16 cellular contexts compared by ENCODE assay signal in the genomic region with DNA sequence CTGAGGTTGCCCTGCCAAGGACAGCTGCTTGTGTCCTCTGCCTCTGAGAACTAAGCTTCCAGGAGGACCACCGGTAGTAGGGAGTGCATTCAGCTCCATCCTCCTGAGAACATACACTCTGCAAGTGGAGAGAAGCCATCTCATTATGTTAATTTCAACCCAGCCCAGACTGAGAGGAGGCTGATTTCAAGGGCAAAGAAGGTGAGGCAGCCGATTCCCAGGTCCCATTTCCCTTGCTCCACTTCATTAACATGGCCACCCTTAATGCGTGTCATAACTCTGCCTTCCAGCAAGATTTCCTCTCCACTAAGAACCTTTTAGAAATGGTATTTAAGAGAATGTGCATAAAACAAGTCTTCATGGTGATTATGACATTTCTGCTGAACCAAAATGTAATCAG.
DNase-seq lines count a peak whose midpoint lies in the region; ATAC-seq, FAIRE-seq and TF ChIP-seq lines count a peak whose summit lies in the region.
"Had no signal": no experiment of that assay in that cellular context is flagged by ENCODE, and none has a peak within 500 bp of the region (broad histone marks: within the 10 kb centered on the region; RNA-seq: fewer than 3 reads in every experiment).

No MANE protein-coding gene starts in this region.

- no peak for TF ChIP-seq POLR2A in gastroesophageal sphincter (IDR thresholded peaks at IDR 0.05)
- no peak for TF ChIP-seq POLR2A in GM12891 (IDR thresholded peaks at IDR 0.05; ENCODE audit: low read depth, low read length)

- H3K27ac ChIP-seq in gastroesophageal sphincter: peak overlapping the region in 3 of 4 donors; percentile 3 to 32 (median 15)
- H3K27ac ChIP-seq: KMS-11, Peyer's patch had no signal

- H3K36me3 Mint-ChIP-seq in osteocyte (ENCODE audit: unreplicated experiment): no peaks in the 10 kb centered on the region
- H3K36me3 Mint-ChIP-seq: naive B cell; stimulated activated naive B cell treated with anti-CD40 and anti-IgM and Interleukin-4, amounts not matched to agents 10 μg/mL and 1 μg/mL and 100 μg/mL, for 72 hours had no signal

- H3K27me3 ChIP-seq in adipocyte (replicated peaks; ENCODE audit: control insufficient read depth, insufficient read depth, low read length): no peaks in the 10 kb centered on the region
- H3K27me3 ChIP-seq in gastroesophageal sphincter: no peaks in the 10 kb centered on the region
- H3K27me3 ChIP-seq: esophagus muscularis mucosa, Peyer's patch had no signal

- H3K9me3 ChIP-seq in adipocyte (ENCODE audit: control insufficient read depth, low read length): no peaks in the 10 kb centered on the region
- no peaks in the 10 kb centered on the region for H3K9me3 ChIP-seq in gastroesophageal sphincter
- H3K9me3 ChIP-seq: esophagus muscularis mucosa, Peyer's patch had no signal

- WGBS in gastroesophageal sphincter (ENCODE audit: low coverage in 1 of 2), 2 donors: 40 to 81% methylated on average over 2 to 3 of the region's 3 CpGs

- peak overlapping the region; percentile 93 for H3K27ac Mint-ChIP-seq in osteocyte (ENCODE audit: unreplicated experiment)
- H3K27ac Mint-ChIP-seq: naive B cell; stimulated activated naive B cell treated with anti-CD40 and anti-IgM and Interleukin-4, amounts not matched to agents 10 μg/mL and 1 μg/mL and 100 μg/mL, for 72 hours had no signal

- no peak for FAIRE-seq in GM12891 (lab: Jason Lieb, UNC)

- no peaks in the 10 kb centered on the region for H3K9me3 Mint-ChIP-seq in osteocyte (ENCODE audit: unreplicated experiment)
- H3K9me3 Mint-ChIP-seq: stimulated activated naive B cell treated with anti-CD40 and anti-IgM and Interleukin-4, amounts not matched to agents 10 μg/mL and 1 μg/mL and 100 μg/mL, for 72 hours had no signal

- peaks cover 33% of the 10 kb centered on the region for H3K4me1 ChIP-seq in adipocyte (ENCODE audit: control insufficient read depth, insufficient read depth, low read length)
- H3K4me1 ChIP-seq in gastroesophageal sphincter: peaks cover 0 to 29% (median 0%) of the 10 kb centered on the region in 3 donors
- H3K4me1 ChIP-seq: Peyer's patch had no signal

- peak; percentile 14 for DNase-seq in AG09309 (ENCODE audit: low read depth)
- no peak for DNase-seq in adipocyte (ENCODE audit: low read depth)
- DNase-seq in osteocyte (ENCODE audit: extremely low spot score, unreplicated experiment): no peak
- DNase-seq in GM12891 (ENCODE audit: insufficient read length, low spot score): no peak
- DNase-seq: COR-L47; naive B cell; NCI-H1092; Peyer's patch; posterior cingulate gyrus; stimulated activated naive B cell treated with anti-CD40 and anti-IgM and Interleukin-4, amounts not matched to agents 10 μg/mL and 1 μg/mL and 100 μg/mL, for 72 hours had no signal

- H3K27me3 Mint-ChIP-seq in osteocyte (ENCODE audit: unreplicated experiment): no peaks in the 10 kb centered on the region

- no peak overlapping the region for H3K4me3 Mint-ChIP-seq in osteocyte (ENCODE audit: unreplicated experiment)
- H3K4me3 Mint-ChIP-seq: naive B cell; stimulated activated naive B cell treated with anti-CD40 and anti-IgM and Interleukin-4, amounts not matched to agents 10 μg/mL and 1 μg/mL and 100 μg/mL, for 72 hours had no signal

- no peak for TF ChIP-seq CTCF in AG09309 (IDR thresholded peaks at IDR 0.05; ENCODE audit: control insufficient read depth, insufficient read depth, low read depth, low read length, missing control alignments)
- TF ChIP-seq CTCF in gastroesophageal sphincter (IDR thresholded peaks at IDR 0.05): no peak
- no peak for TF ChIP-seq CTCF in osteocyte (IDR thresholded peaks at IDR 0.05)

- ATAC-seq in gastroesophageal sphincter: no peak
- ATAC-seq in HG03108 (IDR thresholded peaks at IDR 0.05; ENCODE audit: unreplicated experiment): no peak
- ATAC-seq in GM21381 (IDR thresholded peaks at IDR 0.05; ENCODE audit: unreplicated experiment): no peak
- no peak for ATAC-seq in GM18520 (IDR thresholded peaks at IDR 0.05; ENCODE audit: unreplicated experiment)
- ATAC-seq: stimulated activated naive B cell treated with anti-CD40 and anti-IgM and Interleukin-4, amounts not matched to agents 10 μg/mL and 1 μg/mL and 100 μg/mL, for 72 hours had no signal

- TF ChIP-seq EP300 in gastroesophageal sphincter (IDR thresholded peaks at IDR 0.05): no peak

- peak overlapping the region; percentile 47 for H3K9ac ChIP-seq in adipocyte (ENCODE audit: low read length)
- H3K9ac ChIP-seq: KMS-11 had no signal

- peaks cover 40% of the 10 kb centered on the region for H3K4me1 Mint-ChIP-seq in osteocyte (ENCODE audit: unreplicated experiment)
- H3K4me1 Mint-ChIP-seq: naive B cell had no signal

- H3K36me3 ChIP-seq in adipocyte (ENCODE audit: control insufficient read depth, insufficient read depth, low read length, severe bottlenecking): no peaks in the 10 kb centered on the region
- H3K36me3 ChIP-seq in gastroesophageal sphincter: no peaks in the 10 kb centered on the region
- H3K36me3 ChIP-seq: esophagus muscularis mucosa, Peyer's patch had no signal

- H3K4me3 ChIP-seq in AG09309 (ENCODE audit: control insufficient read depth, low read depth, low read length) (no peak overlapping the region), adipocyte (ENCODE audit: low read length) (peak overlapping the region; percentile 17), gastroesophageal sphincter (no peak overlapping the region)
- H3K4me3 ChIP-seq: esophagus muscularis mucosa, Peyer's patch had no signal

TF ChIP-seq in GM12891, 5 proteins besides CTCF, POLR2A, EP300 and RAD21:
- TF ChIP-seq POLR2AphosphoS5 (IDR thresholded peaks at IDR 0.05; ENCODE audit: low read depth, low read length): no peak
- TF ChIP-seq SPI1 (IDR thresholded peaks at IDR 0.05; ENCODE audit: low read depth, low read length): no peak
- TF ChIP-seq TAF1 (IDR thresholded peaks at IDR 0.05; ENCODE audit: low read depth, low read length): no peak
- no peak for TF ChIP-seq PAX5 (IDR thresholded peaks at IDR 0.05; ENCODE audit: insufficient read depth, low read length, severe bottlenecking)
- TF ChIP-seq POU2F2 (IDR thresholded peaks at IDR 0.05; ENCODE audit: low read depth, low read length): no peak
